ENCODE assay signal across 31 cellular contexts in genomic region chr19:31957711-31958110, GRCh38.
"Had no signal": no experiment of that assay in that cellular context is flagged by ENCODE, and none has a peak within 500 bp of the region (broad histone marks: within the 10 kb centered on the region; RNA-seq: fewer than 3 reads in every experiment).

No MANE protein-coding gene starts in this region.

- H2AFZ ChIP-seq: neural progenitor cell, parathyroid adenoma had no signal

- H3K4me2 ChIP-seq: neural progenitor cell had no signal

- H3K27ac ChIP-seq: neural progenitor cell, ovary, parathyroid adenoma, psoas muscle, right lobe of liver, sigmoid colon, spleen, suprapubic skin, testis, tibial artery, transverse colon, upper lobe of right lung, uterus had no signal

- H3K36me3 ChIP-seq: neural progenitor cell, ovary, right lobe of liver, sigmoid colon, spleen, suprapubic skin, tibial artery, transverse colon, upper lobe of right lung, uterus had no signal

- ATAC-seq: naive thymus-derived CD8-positive, alpha-beta T cell; natural killer cell treated with Interleukin-12 subunit alpha and Interleukin-12 subunit beta and Interleukin-15 and Interleukin-18, amount 100 ng/mL, for 72 hours; psoas muscle; right cardiac atrium; right lobe of liver; stimulated activated memory B cell treated with anti-CD40 and anti-IgM and Interleukin-4, amounts not matched to agents 10 μg/mL and 1 μg/mL and 100 μg/mL, for 72 hours; stimulated activated naive CD8-positive, alpha-beta T cell treated with anti-CD3 and anti-CD28 coated beads, Interleukin-15, amount 100 ng/mL, for 72 hours; stimulated activated naive CD8-positive, alpha-beta T cell treated with anti-CD3 and anti-CD28 coated beads, Interleukin-15, Interleukin-2, amounts not matched to agents 100 U/mL and 50 U/mL, for 24 hours; upper lobe of right lung had no signal

- H3K9me3 Mint-ChIP-seq: natural killer cell treated with Interleukin-12 subunit alpha and Interleukin-12 subunit beta and Interleukin-15 and Interleukin-18, amount 100 ng/mL, for 72 hours; neural progenitor cell; stimulated activated naive CD8-positive, alpha-beta T cell treated with anti-CD3 and anti-CD28 coated beads, Interleukin-15, amount 100 ng/mL, for 72 hours; type B pancreatic cell had no signal

- H3K27ac Mint-ChIP-seq: naive thymus-derived CD8-positive, alpha-beta T cell; natural killer cell treated with Interleukin-12 subunit alpha and Interleukin-12 subunit beta and Interleukin-15 and Interleukin-18, amount 100 ng/mL, for 72 hours; neural progenitor cell; progenitor cell of endocrine pancreas; stimulated activated memory B cell treated with anti-CD40 and anti-IgM and Interleukin-4, amounts not matched to agents 10 μg/mL and 1 μg/mL and 100 μg/mL, for 72 hours; stimulated activated naive CD8-positive, alpha-beta T cell treated with anti-CD3 and anti-CD28 coated beads, Interleukin-15, amount 100 ng/mL, for 72 hours; type B pancreatic cell had no signal

- H3K27me3 Mint-ChIP-seq: stimulated activated memory B cell treated with anti-CD40 and anti-IgM and Interleukin-4, amounts not matched to agents 10 μg/mL and 1 μg/mL and 100 μg/mL, for 72 hours had no signal

- H3K9ac ChIP-seq: neural progenitor cell, parathyroid adenoma had no signal

- H3K9me3 ChIP-seq: ovary, psoas muscle, right lobe of liver, sigmoid colon, suprapubic skin, testis, tibial artery, transverse colon, upper lobe of right lung, uterus had no signal

- H3K4me1 Mint-ChIP-seq: naive thymus-derived CD8-positive, alpha-beta T cell; stimulated activated memory B cell treated with anti-CD40 and anti-IgM and Interleukin-4, amounts not matched to agents 10 μg/mL and 1 μg/mL and 100 μg/mL, for 72 hours; stimulated activated naive CD8-positive, alpha-beta T cell treated with anti-CD3 and anti-CD28 coated beads, Interleukin-15, amount 100 ng/mL, for 72 hours had no signal

- DNase-seq: naive thymus-derived CD8-positive, alpha-beta T cell; occipital lobe; ovary; posterior cingulate gyrus; psoas muscle; right cardiac atrium; right lobe of liver; sigmoid colon; small intestine; spleen; stimulated activated CD4-positive, alpha-beta T cell treated with anti-CD3 and anti-CD28 coated beads, Interleukin-12 subunit alpha, Interleukin-12 subunit beta, amount 100 ng/mL, for 4 hours; stimulated activated CD4-positive, alpha-beta T cell treated with anti-CD3 and anti-CD28 coated beads, Interleukin-1b, Interleukin-23, amount 100 ng/mL, for 48 hours; stimulated activated CD4-positive, alpha-beta T cell treated with anti-CD3 and anti-CD28 coated beads, Interleukin-4, amount 100 ng/mL, for 1 hour; stimulated activated CD4-positive, alpha-beta T cell treated with anti-CD3 and anti-CD28 coated beads, Interleukin-4, amount 100 ng/mL, for 4 hours; stimulated activated CD8-positive, alpha-beta memory T cell treated with anti-CD3 and anti-CD28 coated beads, Interleukin-4, amount 100 ng/mL, for 48 hours; stimulated activated naive CD4-positive, alpha-beta T cell; stimulated activated naive CD8-positive, alpha-beta T cell treated with anti-CD3 and anti-CD28 coated beads, Interleukin-15, amount 100 ng/mL, for 72 hours; stimulated activated naive CD8-positive, alpha-beta T cell treated with anti-CD3 and anti-CD28 coated beads, Interleukin-15, Interleukin-2, amounts not matched to agents 100 U/mL and 50 U/mL, for 24 hours; substantia nigra; testis; tibial artery; transverse colon; upper lobe of right lung; uterus had no signal

- H3K79me2 ChIP-seq: parathyroid adenoma had no signal

- H3K4me3 Mint-ChIP-seq: naive thymus-derived CD8-positive, alpha-beta T cell; natural killer cell treated with Interleukin-12 subunit alpha and Interleukin-12 subunit beta and Interleukin-15 and Interleukin-18, amount 100 ng/mL, for 72 hours; neural progenitor cell; stimulated activated memory B cell treated with anti-CD40 and anti-IgM and Interleukin-4, amounts not matched to agents 10 μg/mL and 1 μg/mL and 100 μg/mL, for 72 hours; stimulated activated naive CD8-positive, alpha-beta T cell treated with anti-CD3 and anti-CD28 coated beads, Interleukin-15, amount 100 ng/mL, for 72 hours; type B pancreatic cell had no signal

- H3K4me3 ChIP-seq: neural progenitor cell, ovary, psoas muscle, right lobe of liver, sigmoid colon, spleen, suprapubic skin, testis, tibial artery, transverse colon, upper lobe of right lung, uterus had no signal

- H3K4me1 ChIP-seq: neural progenitor cell, parathyroid adenoma, psoas muscle, right lobe of liver, spleen, tibial artery had no signal

- H3K36me3 Mint-ChIP-seq: naive thymus-derived CD8-positive, alpha-beta T cell; natural killer cell treated with Interleukin-12 subunit alpha and Interleukin-12 subunit beta and Interleukin-15 and Interleukin-18, amount 100 ng/mL, for 72 hours; neural progenitor cell; stimulated activated memory B cell treated with anti-CD40 and anti-IgM and Interleukin-4, amounts not matched to agents 10 μg/mL and 1 μg/mL and 100 μg/mL, for 72 hours; type B pancreatic cell had no signal

- H3K27me3 ChIP-seq: neural progenitor cell, ovary, right lobe of liver, sigmoid colon, suprapubic skin, testis, tibial artery, transverse colon, upper lobe of right lung, uterus had no signal
